Comparison of ENCODE assay signal across 8 cellular contexts in genomic region chr14:102317564-102318248, GRCh38. TPM values are rescaled to one million over a fixed set of nuclear protein-coding genes. Genes with fewer than 3 reads are reported as not detected.
A peak's percentile ranks its signal among the peaks of the same experiment; 100 is the strongest.
DNase-seq lines count a peak whose midpoint lies in the region; ATAC-seq and TF ChIP-seq lines count a peak whose summit lies in the region.

No MANE protein-coding gene starts in this region.

- no peaks in the 10 kb centered on the region for H3K36me3 Mint-ChIP-seq in activated CD4-positive, alpha-beta T cell treated with anti-CD3 and anti-CD28 coated beads for 36 hours (ENCODE audit: low read depth)
- H3K36me3 Mint-ChIP-seq in activated CD4-positive, alpha-beta memory T cell treated with anti-CD3 and anti-CD28 coated beads for 36 hours = peaks cover 4% of the 10 kb centered on the region

- H2AFZ ChIP-seq in parathyroid adenoma = peak overlapping the region; percentile 77

- peak; percentile 17 for ATAC-seq in activated CD4-positive, alpha-beta T cell treated with anti-CD3 and anti-CD28 coated beads for 36 hours
- ATAC-seq in gastroesophageal sphincter (no peak), GM21528 (IDR thresholded peaks at IDR 0.05; ENCODE audit: low FRiP score, unreplicated experiment) (no peak)

- H3K4me1 ChIP-seq in gastroesophageal sphincter = peaks cover 0 to 63% (median 13%) of the 10 kb centered on the region in 3 donors
- peaks cover 21% of the 10 kb centered on the region for H3K4me1 ChIP-seq in parathyroid adenoma

- H3K9me3 ChIP-seq in gastroesophageal sphincter (no peaks in the 10 kb centered on the region), parathyroid adenoma (ENCODE audit: control insufficient read depth, low read length) (no peaks in the 10 kb centered on the region)

- no peak for TF ChIP-seq CTCF in gastroesophageal sphincter (IDR thresholded peaks at IDR 0.05)
- TF ChIP-seq CTCF in parathyroid adenoma (IDR thresholded peaks at IDR 0.05) = no peak

- 47 to 65% methylated on average over 7 to 8 of the region's 12 CpGs for WGBS in gastroesophageal sphincter (ENCODE audit: low coverage in 1 of 2), 2 donors

- no peaks in the 10 kb centered on the region for H3K9me3 Mint-ChIP-seq in activated CD4-positive, alpha-beta T cell treated with anti-CD3 and anti-CD28 coated beads for 36 hours (ENCODE audit: low read depth)
- H3K9me3 Mint-ChIP-seq in activated CD4-positive, alpha-beta memory T cell treated with anti-CD3 and anti-CD28 coated beads for 36 hours = no peaks in the 10 kb centered on the region

- H3K4me1 Mint-ChIP-seq in activated CD4-positive, alpha-beta T cell treated with anti-CD3 and anti-CD28 coated beads for 36 hours = peaks cover 61% of the 10 kb centered on the region
- H3K4me1 Mint-ChIP-seq in activated CD4-positive, alpha-beta memory T cell treated with anti-CD3 and anti-CD28 coated beads for 36 hours (ENCODE audit: low read depth) = peaks cover 54% of the 10 kb centered on the region

- intact Hi-C loops in activated CD4-positive, alpha-beta T cell treated with anti-CD3 and anti-CD28 coated beads for 36 hours (cut with DNase I, micrococcal nuclease) = loop anchor here (1.0 to 10.0 kb wide), 14 partner anchors 133 to 1017 kb away; partner anchors contain the start of genes HSP90AA1 (in 2 of the 2), DYNC1H1 (in 1 of the 2), EIF5 (in 1 of the 2) and PPP2R5C (in 1 of the 2)
- intact Hi-C loops in activated CD4-positive, alpha-beta memory T cell treated with anti-CD3 and anti-CD28 coated beads for 36 hours (cut with micrococcal nuclease) = loop anchor here (1.0 to 5.0 kb wide), 7 partner anchors 120 to 610 kb away; partner anchors contain the start of genes ANKRD9, PPP2R5C, RCOR1 and WDR20

- peak overlapping the region; percentile 94 for H3K4me2 ChIP-seq in parathyroid adenoma (ENCODE audit: low read length)

- CTCF ChIA-PET in activated CD4-positive, alpha-beta T cell treated with anti-CD3 and anti-CD28 coated beads for 36 hours (lab: Charles Lee) = interaction anchor here (0.6 to 2.2 kb wide), 13 partner anchors 13 to 610 kb away, joined by 3 to 17 read pairs (median 4); partner anchors contain the start of genes ANKRD9, CINP, MOK and TECPR2
- CTCF ChIA-PET in activated CD4-positive, alpha-beta memory T cell treated with anti-CD3 and anti-CD28 coated beads for 36 hours (lab: Charles Lee) = interaction anchor here (0.6 to 5.4 kb wide), 15 partner anchors 10 to 611 kb away, joined by 3 to 58 read pairs (median 3); partner anchors contain the start of genes CINP, MOK and TECPR2

- no peaks in the 10 kb centered on the region for H3K79me2 ChIP-seq in parathyroid adenoma

- H3K27ac ChIP-seq in gastroesophageal sphincter = peak overlapping the region; percentile 70 to 97 (median 92)
- peak overlapping the region; percentile 76 for H3K27ac ChIP-seq in parathyroid adenoma

- DNase-seq in activated CD4-positive, alpha-beta T cell treated with anti-CD3 and anti-CD28 coated beads for 36 hours = peak; percentile 76
- DNase-seq in activated CD4-positive, alpha-beta T cell treated with anti-CD3 and anti-CD28 coated beads for 4 hours = no peak
- peak; percentile 39 for DNase-seq in NCI-H1436 (lab: John Stamatoyannopoulos, UW)
- peak; percentile 72 for DNase-seq in activated CD4-positive, alpha-beta memory T cell treated with anti-CD3 and anti-CD28 coated beads for 36 hours
- no peak for DNase-seq in CD1c-positive myeloid dendritic cell (ENCODE audit: extremely low spot score)

- H3K9ac ChIP-seq in parathyroid adenoma = no peak overlapping the region

- H3K4me3 ChIP-seq in gastroesophageal sphincter = peak overlapping the region; percentile 36 to 56
- peak overlapping the region; percentile 66 for H3K4me3 ChIP-seq in parathyroid adenoma (ENCODE audit: low read depth, low read length)

- no peak for TF ChIP-seq EP300 in gastroesophageal sphincter (IDR thresholded peaks at IDR 0.05)

- H3K27me3 ChIP-seq in gastroesophageal sphincter = no peaks in the 10 kb centered on the region
- H3K27me3 ChIP-seq in parathyroid adenoma (ENCODE audit: control insufficient read depth, insufficient read depth, low read length) = no peaks in the 10 kb centered on the region

- no peaks in the 10 kb centered on the region for H3K27me3 Mint-ChIP-seq in activated CD4-positive, alpha-beta T cell treated with anti-CD3 and anti-CD28 coated beads for 36 hours
- H3K27me3 Mint-ChIP-seq in activated CD4-positive, alpha-beta memory T cell treated with anti-CD3 and anti-CD28 coated beads for 36 hours = no peaks in the 10 kb centered on the region

- peak overlapping the region; percentile 98 for H3K27ac Mint-ChIP-seq in activated CD4-positive, alpha-beta T cell treated with anti-CD3 and anti-CD28 coated beads for 36 hours
- peak overlapping the region; percentile 87 for H3K27ac Mint-ChIP-seq in activated CD4-positive, alpha-beta memory T cell treated with anti-CD3 and anti-CD28 coated beads for 36 hours

- POLR2A ChIA-PET in activated CD4-positive, alpha-beta T cell treated with anti-CD3 and anti-CD28 coated beads for 36 hours (lab: Charles Lee) = interaction anchor here (0.9 kb wide), 1 partner anchor 44 kb away, joined by 3 read pairs; no protein-coding TSS in a partner anchor
- POLR2A ChIA-PET in activated CD4-positive, alpha-beta memory T cell treated with anti-CD3 and anti-CD28 coated beads for 36 hours (lab: Charles Lee) = interaction anchor here (1.2 to 1.8 kb wide), 2 partner anchors 13 to 45 kb away, joined by 4 to 11 read pairs; partner anchors contain the start of genes CINP, MOK and TECPR2

- TF ChIP-seq POLR2A in gastroesophageal sphincter (IDR thresholded peaks at IDR 0.05) = no peak

- peak overlapping the region; percentile 92 for H3K4me3 Mint-ChIP-seq in activated CD4-positive, alpha-beta T cell treated with anti-CD3 and anti-CD28 coated beads for 36 hours
- peak overlapping the region; percentile 87 for H3K4me3 Mint-ChIP-seq in activated CD4-positive, alpha-beta memory T cell treated with anti-CD3 and anti-CD28 coated beads for 36 hours

- H3K36me3 ChIP-seq in gastroesophageal sphincter = no peaks in the 10 kb centered on the region
- H3K36me3 ChIP-seq in parathyroid adenoma (ENCODE audit: control insufficient read depth, insufficient read depth, low read length) = no peaks in the 10 kb centered on the region

RNA-seq across cellular contexts. Expression of gene ZNF839, which starts 1.8 kb away (rescaled TPM):
- total RNA-seq in activated CD4-positive, alpha-beta T cell treated with anti-CD3 and anti-CD28 coated beads for 36 hours = 10 to 100 TPM; 15.4 to 16.4 TPM
- total RNA-seq in activated CD4-positive, alpha-beta memory T cell treated with anti-CD3 and anti-CD28 coated beads for 36 hours = 10 to 100 TPM; 15.2 to 16.3 TPM
- total RNA-seq in gastroesophageal sphincter = 10 to 100 TPM in 1 of 4 donors, 1 to 10 TPM in 3; 6.5 to 10.1 (median 8.4) TPM

RNA-seq across cellular contexts. Expression of gene MOK, which starts 12.7 kb away (rescaled TPM):
- 1 to 10 TPM; 6.5 to 6.6 TPM for total RNA-seq in activated CD4-positive, alpha-beta T cell treated with anti-CD3 and anti-CD28 coated beads for 36 hours
- total RNA-seq in activated CD4-positive, alpha-beta memory T cell treated with anti-CD3 and anti-CD28 coated beads for 36 hours = 1 to 10 TPM; 2.7 TPM
- 10 to 100 TPM; 10.6 to 15.4 (median 10.7) TPM for total RNA-seq in gastroesophageal sphincter

RNA-seq across cellular contexts. Expression of gene CINP, which starts 45.0 kb away (rescaled TPM):
- 10 to 100 TPM; 47.0 to 51.4 TPM for total RNA-seq in activated CD4-positive, alpha-beta T cell treated with anti-CD3 and anti-CD28 coated beads for 36 hours
- total RNA-seq in activated CD4-positive, alpha-beta memory T cell treated with anti-CD3 and anti-CD28 coated beads for 36 hours = 10 to 100 TPM; 50.5 to 51.2 TPM
- total RNA-seq in gastroesophageal sphincter = 10 to 100 TPM; 26.3 to 52.1 (median 29.3) TPM

RNA-seq across cellular contexts. Expression of gene TECPR2, which starts 45.0 kb away (rescaled TPM):
- total RNA-seq in activated CD4-positive, alpha-beta T cell treated with anti-CD3 and anti-CD28 coated beads for 36 hours = 1 to 10 TPM; 5.6 to 6.9 TPM
- 1 to 10 TPM; 6.2 to 7.0 TPM for total RNA-seq in activated CD4-positive, alpha-beta memory T cell treated with anti-CD3 and anti-CD28 coated beads for 36 hours
- 10 to 100 TPM; 26.0 to 57.2 (median 30.5) TPM for total RNA-seq in gastroesophageal sphincter

Comparison
In these comparisons a context has a peak if more than half of its experiments do, and no peak if none do; other contexts are left out.
1. DNase-seq: peak in activated CD4-positive, alpha-beta T cell treated with anti-CD3 and anti-CD28 coated beads for 36 hours (single experiment), NCI-H1436 (single experiment) and activated CD4-positive, alpha-beta memory T cell treated with anti-CD3 and anti-CD28 coated beads for 36 hours (single experiment); none in activated CD4-positive, alpha-beta T cell treated with anti-CD3 and anti-CD28 coated beads for 4 hours (0 of 2) and CD1c-positive myeloid dendritic cell (single experiment).